ENCODE assay signal across 8 cellular contexts in the genomic region with DNA sequence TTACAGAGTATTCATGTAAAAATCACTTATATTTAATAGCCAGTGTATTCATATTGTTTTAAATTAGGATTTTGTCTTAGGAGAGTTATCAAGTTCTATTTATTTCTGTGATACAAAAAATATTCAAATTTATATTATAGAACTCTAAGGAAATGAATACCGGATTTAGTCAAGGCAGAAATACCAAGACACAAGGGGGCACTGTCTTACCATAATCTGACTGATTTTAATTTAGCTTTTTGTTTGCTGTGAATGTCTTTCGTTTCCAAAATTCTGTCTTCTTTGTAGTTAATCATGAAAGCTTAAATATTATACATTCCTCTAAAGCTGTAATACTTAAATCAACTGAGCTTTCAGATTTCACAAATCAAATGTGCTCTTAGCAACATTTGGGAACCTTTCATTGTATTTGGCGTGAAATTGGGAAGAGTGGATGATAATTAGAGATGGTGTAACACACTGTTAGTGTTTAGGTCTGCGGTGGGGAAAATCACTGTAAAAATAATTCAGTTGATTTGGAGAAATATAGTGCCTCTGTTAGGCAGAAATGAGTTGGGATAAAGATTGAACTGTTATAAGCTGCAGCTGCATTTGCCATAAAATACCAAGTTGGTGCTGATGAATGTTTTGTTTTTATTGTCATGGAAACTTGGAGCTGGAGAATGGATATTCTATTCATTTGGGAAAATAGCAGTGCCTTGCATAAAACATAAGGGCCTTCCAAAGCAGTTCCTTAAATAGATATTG.
DNase-seq lines count a peak whose midpoint lies in the region; ATAC-seq, FAIRE-seq and TF ChIP-seq lines count a peak whose summit lies in the region.

No MANE protein-coding gene starts in this region.

- peak overlapping the region in 3 of 4 donors; percentile 42 to 75 (median 54) for H3K27ac ChIP-seq in tibial nerve

- H3K4me3 ChIP-seq in H7 (ENCODE audit: insufficient read depth, low read depth, low read length) (no peak overlapping the region), cardiac fibroblast (replicated peaks in 1 of 2; ENCODE audit: low read depth in 2 of 2, low read length in 2 of 2) (peak overlapping the region in 1 of 2 donors; percentile 12), tibial nerve (peak overlapping the region in 1 of 4 donors; percentile 32)

- H3K9me3 ChIP-seq in tibial nerve, result peaks cover 0 to 5% (median under 1%) of the 10 kb centered on the region in 4 donors

- no peak for TF ChIP-seq POLR2A in tibial nerve (IDR thresholded peaks at IDR 0.05)
- TF ChIP-seq POLR2A in GM12892 (IDR thresholded peaks at IDR 0.05; ENCODE audit: low read depth, low read length), result no peak

- intact Hi-C loops in left colon (cut with DNase I, micrococcal nuclease), result loop anchor here in 1 of 2 donors (10.0 kb wide), 1 partner anchor 158 kb away; no protein-coding TSS in a partner anchor

- TF ChIP-seq CTCF in cardiac fibroblast (IDR thresholded peaks at IDR 0.05; ENCODE audit: low read depth, low read length), result peak; percentile 63
- TF ChIP-seq CTCF in tibial nerve (IDR thresholded peaks at IDR 0.05), result peak; percentile 60 to 78 (median 66)

- 5 to 7% methylated on average over 4 of the region's 4 CpGs for WGBS in tibial nerve, 2 donors

- peak; percentile 75 for ATAC-seq in left colon

- no peaks in the 10 kb centered on the region for H3K36me3 ChIP-seq in H7 (replicated peaks; ENCODE audit: control insufficient read depth, insufficient read depth, low read length)
- peaks cover 0 to 6% (median 0%) of the 10 kb centered on the region in 3 donors for H3K36me3 ChIP-seq in tibial nerve

- DNase-seq in AG08395 (ENCODE audit: low spot score) (peak; percentile 40), H7 (peak; percentile 6), NCI-H526 (lab: John Stamatoyannopoulos, UW) (peak; percentile 30 to 77), cardiac fibroblast (ENCODE audit: low read depth in 2 of 2) (peak; percentile 84), left colon (no peak), tibial nerve (ENCODE audit: low spot score in 2 of 2) (peak in 1 of 2 donors; percentile 68), GM12892 (ENCODE audit: insufficient read length) (no peak)
- no peak for DNase-seq in activated naive CD4-positive, alpha-beta T cell treated with Interleukin-2 at 50 U/mL for 16 hours

- TF ChIP-seq EP300 in tibial nerve (IDR thresholded peaks at IDR 0.05), result peak in 1 of 2 donors; percentile 40

- peaks cover 0 to 64% (median 29%) of the 10 kb centered on the region in 4 donors for H3K4me1 ChIP-seq in tibial nerve

- no peak for FAIRE-seq in GM12892 (lab: Jason Lieb, UNC)

- H3K27me3 ChIP-seq in H7 (ENCODE audit: control insufficient read depth, insufficient read depth, low read length) (no peaks in the 10 kb centered on the region), tibial nerve (no peaks in the 10 kb centered on the region)

Comparison
In these comparisons a context has a peak if more than half of its experiments do, and no peak if none do; other contexts are left out.
1. DNase-seq: peak in AG08395 (single experiment), H7 (single experiment), NCI-H526 (2 of 2) and cardiac fibroblast (2 of 2); none in left colon (0 of 2), GM12892 (single experiment) and activated naive CD4-positive, alpha-beta T cell treated with Interleukin-2 at 50 U/mL for 16 hours (single experiment).